ENCODE assay signal across 13 cellular contexts in the genomic region with DNA sequence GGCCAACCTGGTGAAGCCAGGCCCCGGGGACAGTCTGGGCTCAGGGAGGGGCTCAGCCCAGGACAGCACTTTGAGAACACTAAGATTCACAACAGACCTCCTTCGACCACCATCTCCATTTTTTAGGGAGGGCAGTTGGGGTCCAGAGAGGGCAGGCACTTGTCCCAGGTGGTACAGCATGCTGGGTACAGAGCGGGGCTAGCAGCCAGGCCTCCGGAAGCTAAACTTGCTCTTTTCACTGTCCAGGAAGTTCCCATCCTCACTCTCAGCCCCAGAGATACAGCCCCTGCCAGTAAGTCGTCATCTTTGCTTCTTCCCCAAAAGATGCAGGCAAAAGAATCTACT. TPM values are rescaled to one million over a fixed set of nuclear protein-coding genes. Genes with fewer than 3 reads are reported as not detected.
DNase-seq lines count a peak whose midpoint lies in the region; ATAC-seq, FAIRE-seq and TF ChIP-seq lines count a peak whose summit lies in the region.
"Had no signal": no experiment of that assay in that cellular context is flagged by ENCODE, and none has a peak within 500 bp of the region (broad histone marks: within the 10 kb centered on the region; RNA-seq: fewer than 3 reads in every experiment).

No MANE protein-coding gene starts in this region.

- no peak for FAIRE-seq in kidney (lab: Jason Lieb, UNC)
- FAIRE-seq: HTR-8/SVneo, TTC549 had no signal

- no peak overlapping the region for H2BK5ac ChIP-seq in trophoblast cell (ENCODE audit: low read depth, low read length, poor library complexity)

- DNase-seq in heart left ventricle, result no peak
- DNase-seq in Right ventricle myocardium inferior (ENCODE audit: missing footprints), result no peak
- DNase-seq in kidney, result no peak
- DNase-seq in trophoblast cell, result no peak
- DNase-seq in vagina (ENCODE audit: extremely low spot score in 2 of 2), result no peak
- no peak for DNase-seq in ecto neural progenitor cell (ENCODE audit: low spot score)
- DNase-seq in MM.1S, result no peak
- DNase-seq in activated CD4-positive, alpha-beta T cell treated with anti-CD3 and anti-CD28 coated beads for 4 hours, result no peak
- DNase-seq: activated CD8-positive, alpha-beta memory T cell treated with anti-CD3 and anti-CD28 coated beads, Interleukin-2, amount 50 U/mL, for 4 hours; NCI-H1436; NCI-H526 treated with DMSO at 0.1 percent for 48 hours had no signal

- no peak overlapping the region for H3K4me2 ChIP-seq in trophoblast cell (ENCODE audit: low read length)
- H3K4me2 ChIP-seq in MM.1S (ENCODE audit: low read depth, low read length), result no peak overlapping the region

- H3K14ac ChIP-seq in trophoblast cell (ENCODE audit: low read length), result no peak overlapping the region

- intact Hi-C loops in heart left ventricle (cut with DNase I) (no loop called here), Right ventricle myocardium inferior (cut with DNase I) (no loop called here), kidney (cut with DNase I) (no loop called here), vagina (cut with DNase I) (no loop called here)

- H3K18ac ChIP-seq in trophoblast cell (ENCODE audit: low read length), result no peak overlapping the region

- H3K9me2 ChIP-seq in MM.1S (replicated peaks; ENCODE audit: insufficient read depth, low read length), result no peaks in the 10 kb centered on the region

- no peak overlapping the region for H4K91ac ChIP-seq in trophoblast cell (ENCODE audit: low read depth, low read length)

- no peak overlapping the region for H2AFZ ChIP-seq in trophoblast cell (ENCODE audit: insufficient read depth, low read length, poor library complexity)
- no peak overlapping the region for H2AFZ ChIP-seq in MM.1S (ENCODE audit: low read length)

- TF ChIP-seq POLR2A in heart left ventricle (IDR thresholded peaks at IDR 0.05) (no peak), vagina (IDR thresholded peaks at IDR 0.05) (no peak)

- no peaks in the 10 kb centered on the region for H3K27me3 ChIP-seq in heart left ventricle
- no peaks in the 10 kb centered on the region for H3K27me3 ChIP-seq in trophoblast cell (ENCODE audit: insufficient read depth, low read length)
- H3K27me3 ChIP-seq in vagina, result no peaks in the 10 kb centered on the region
- peaks cover 19% of the 10 kb centered on the region for H3K27me3 ChIP-seq in MM.1S (replicated peaks; ENCODE audit: insufficient read depth, low read length)

- no peak for ATAC-seq in heart left ventricle
- no peak for ATAC-seq in Right ventricle myocardium inferior

- H3K27ac ChIP-seq in heart left ventricle, result peak overlapping the region; percentile 78 to 97 (median 86)
- H3K27ac ChIP-seq in kidney (ENCODE audit: low read depth in 2 of 2, low read length in 2 of 2), result peak overlapping the region; percentile 83 to 87
- H3K27ac ChIP-seq in trophoblast cell (ENCODE audit: low read depth, low read length), result no peak overlapping the region
- H3K27ac ChIP-seq in vagina, result peak overlapping the region; percentile 94
- no peak overlapping the region for H3K27ac ChIP-seq in MM.1S (ENCODE audit: low read length)

- no peaks in the 10 kb centered on the region for H4K20me1 ChIP-seq in MM.1S (ENCODE audit: insufficient read depth, low read length)

- H2BK120ac ChIP-seq in trophoblast cell (ENCODE audit: insufficient read depth, low read length, poor library complexity), result no peak overlapping the region

- no peak overlapping the region for H4K12ac ChIP-seq in trophoblast cell (ENCODE audit: low read depth, low read length)

- H3K36me3 ChIP-seq in heart left ventricle, result no peaks in the 10 kb centered on the region
- H3K36me3 ChIP-seq in kidney (ENCODE audit: control insufficient read depth in 1 of 2, insufficient read depth in 2 of 2, low read length in 2 of 2), result no peaks in the 10 kb centered on the region
- H3K36me3 ChIP-seq in trophoblast cell (ENCODE audit: control insufficient read depth in 1 of 2, insufficient read depth in 2 of 2, low read length in 2 of 2), result no peaks in the 10 kb centered on the region
- no peaks in the 10 kb centered on the region for H3K36me3 ChIP-seq in vagina
- H3K36me3 ChIP-seq in MM.1S (replicated peaks; ENCODE audit: insufficient read depth, low read length), result no peaks in the 10 kb centered on the region

- H3K23ac ChIP-seq in trophoblast cell (ENCODE audit: low read length), result no peak overlapping the region

- no peak for TF ChIP-seq CTCF in heart left ventricle (IDR thresholded peaks at IDR 0.05)
- no peak for TF ChIP-seq CTCF in kidney (IDR thresholded peaks at IDR 0.05; ENCODE audit: borderline replicate concordance, extremely low read depth, insufficient read depth)
- TF ChIP-seq CTCF in vagina (IDR thresholded peaks at IDR 0.05), result no peak
- TF ChIP-seq CTCF in MM.1S (IDR thresholded peaks at IDR 0.05; ENCODE audit: low read length), result no peak

- H3K4me3 ChIP-seq in heart left ventricle (no peak overlapping the region), kidney (ENCODE audit: low read length in 2 of 2) (no peak overlapping the region), trophoblast cell (ENCODE audit: low read depth, low read length) (no peak overlapping the region), vagina (no peak overlapping the region), MM.1S (ENCODE audit: low read length) (no peak overlapping the region)

- H3F3A ChIP-seq in MM.1S (ENCODE audit: insufficient read depth, low read length), result no peaks in the 10 kb centered on the region

- no peaks in the 10 kb centered on the region for H3K9me3 ChIP-seq in heart left ventricle
- H3K9me3 ChIP-seq in kidney (ENCODE audit: control insufficient read depth in 1 of 2, low read length in 2 of 2), result no peaks in the 10 kb centered on the region
- peaks cover 3% of the 10 kb centered on the region for H3K9me3 ChIP-seq in trophoblast cell (ENCODE audit: insufficient read depth, low read depth, low read length)
- no peaks in the 10 kb centered on the region for H3K9me3 ChIP-seq in vagina
- H3K9me3 ChIP-seq in MM.1S (replicated peaks; ENCODE audit: insufficient read depth, low read length), result no peaks in the 10 kb centered on the region

- H3K79me2 ChIP-seq in trophoblast cell (ENCODE audit: control insufficient read depth, insufficient read depth, low read length, poor library complexity) (no peaks in the 10 kb centered on the region), MM.1S (ENCODE audit: low read length) (no peaks in the 10 kb centered on the region)

- peaks cover 3% of the 10 kb centered on the region for H3K79me1 ChIP-seq in trophoblast cell (ENCODE audit: low read length)

- no peak overlapping the region for H2BK12ac ChIP-seq in trophoblast cell (ENCODE audit: low read length)

- H3K4me1 ChIP-seq in heart left ventricle (peaks cover 3 to 45% (median 25%) of the 10 kb centered on the region in 12 donors), kidney (ENCODE audit: control insufficient read depth in 1 of 2, insufficient read depth in 1 of 2, low read depth in 1 of 2, low read length in 2 of 2) (peaks cover 15 to 20% of the 10 kb centered on the region in 2 donors), trophoblast cell (ENCODE audit: control insufficient read depth in 1 of 2, insufficient read depth in 2 of 2, low read length in 2 of 2) (peaks cover 14% of the 10 kb centered on the region in 2 experiments), vagina (peaks cover 42% of the 10 kb centered on the region), MM.1S (ENCODE audit: low read length) (peaks cover 4% of the 10 kb centered on the region; the same call in 1 of the 2 replicates)

- H4K8ac ChIP-seq in trophoblast cell (ENCODE audit: low read depth, low read length), result peak overlapping the region; percentile 9

- H3K4ac ChIP-seq in trophoblast cell (ENCODE audit: low read depth, low read length), result no peak overlapping the region

- H3K9ac ChIP-seq in kidney (ENCODE audit: low read length in 2 of 2), result no peak overlapping the region
- H3K9ac ChIP-seq in trophoblast cell (ENCODE audit: low read length), result no peak overlapping the region
- H3K9ac ChIP-seq in MM.1S (ENCODE audit: low read length), result no peak overlapping the region

- WGBS in heart left ventricle, 4 donors, result 47 to 64% (median 57%) methylated on average over 5 of the region's 5 CpGs
- WGBS in trophoblast cell (ENCODE audit: extremely low coverage, insufficient coverage, insufficient read length), result no CpG with 5 or more reads among the region's 5 CpGs

- no peak overlapping the region for H2AK5ac ChIP-seq in trophoblast cell (ENCODE audit: low read length)

RNA-seq across cellular contexts. Expression of gene RAB3IL1, which starts 6.6 kb away (rescaled TPM):
- total RNA-seq in heart left ventricle, result 10 to 100 TPM in 3 of 9 donors, 1 to 10 TPM in 6; 4.7 to 22.0 (median 7.7) TPM
- 1 to 10 TPM; 6.0 to 7.5 TPM for polyA plus RNA-seq in heart left ventricle
- 14.0 TPM for total RNA-seq in Right ventricle myocardium inferior
- 14.6 TPM for total RNA-seq in kidney
- 27.8 TPM for polyA plus RNA-seq in kidney (ENCODE audit: insufficient read depth, low read depth, low replicate concordance)
- polyA plus RNA-seq in trophoblast cell (2013), result 22.0 and 24.2 TPM in 2 replicates
- total RNA-seq in vagina, result 32.2 TPM

RNA-seq across cellular contexts. Expression of gene BEST1, which starts 26.2 kb away (rescaled TPM):
- total RNA-seq in heart left ventricle (1 to 10 TPM in 4 of 9 donors, under 1 TPM in 5; 0.64 to 4.4 (median 0.94) TPM), Right ventricle myocardium inferior (1.9 TPM), kidney (7.1 TPM), vagina (4.4 TPM)
- polyA plus RNA-seq in heart left ventricle (1 to 10 TPM; 2.1 to 2.8 TPM), kidney (ENCODE audit: insufficient read depth, low read depth, low replicate concordance) (0.62 TPM)
- 0.93 and 1.1 TPM in 2 replicates for polyA plus RNA-seq in trophoblast cell (2013)

RNA-seq across cellular contexts. Expression of gene FADS3, which starts 32.6 kb away (rescaled TPM):
- total RNA-seq in heart left ventricle (100 to 1,000 TPM in 3 of 9 donors, 10 to 100 TPM in 6; 53.2 to 147 (median 79.6) TPM), Right ventricle myocardium inferior (113 TPM), kidney (58.2 TPM), vagina (41.5 TPM)
- polyA plus RNA-seq in heart left ventricle (100 to 1,000 TPM in 1 of 2 donors, 10 to 100 TPM in 1; 65.6 to 237 TPM), kidney (ENCODE audit: insufficient read depth, low read depth, low replicate concordance) (20.5 TPM)
- 290 and 330 TPM in 2 replicates for polyA plus RNA-seq in trophoblast cell (2013)

RNA-seq across cellular contexts. Expression of gene FTH1, which starts 43.4 kb away (rescaled TPM):
- total RNA-seq in heart left ventricle (1,000 to 10,000 TPM; 1,764 to 5,397 (median 2,454) TPM), Right ventricle myocardium inferior (2,493 TPM), kidney (3,221 TPM), vagina (2,421 TPM)
- polyA plus RNA-seq in heart left ventricle (1,000 to 10,000 TPM; 2,334 to 3,498 TPM), kidney (ENCODE audit: insufficient read depth, low read depth, low replicate concordance) (7,914 TPM)
- 4,036 and 4,076 TPM in 2 replicates for polyA plus RNA-seq in trophoblast cell (2013)

Comparison
In these comparisons a context has a peak if more than half of its experiments do, and no peak if none do; other contexts are left out.
1. H3K27ac ChIP-seq: peak in heart left ventricle (12 of 12), kidney (2 of 2) and vagina (single experiment); none in trophoblast cell (single experiment) and MM.1S (single experiment).